8 cellular contexts compared by ENCODE assay signal in the genomic region with DNA sequence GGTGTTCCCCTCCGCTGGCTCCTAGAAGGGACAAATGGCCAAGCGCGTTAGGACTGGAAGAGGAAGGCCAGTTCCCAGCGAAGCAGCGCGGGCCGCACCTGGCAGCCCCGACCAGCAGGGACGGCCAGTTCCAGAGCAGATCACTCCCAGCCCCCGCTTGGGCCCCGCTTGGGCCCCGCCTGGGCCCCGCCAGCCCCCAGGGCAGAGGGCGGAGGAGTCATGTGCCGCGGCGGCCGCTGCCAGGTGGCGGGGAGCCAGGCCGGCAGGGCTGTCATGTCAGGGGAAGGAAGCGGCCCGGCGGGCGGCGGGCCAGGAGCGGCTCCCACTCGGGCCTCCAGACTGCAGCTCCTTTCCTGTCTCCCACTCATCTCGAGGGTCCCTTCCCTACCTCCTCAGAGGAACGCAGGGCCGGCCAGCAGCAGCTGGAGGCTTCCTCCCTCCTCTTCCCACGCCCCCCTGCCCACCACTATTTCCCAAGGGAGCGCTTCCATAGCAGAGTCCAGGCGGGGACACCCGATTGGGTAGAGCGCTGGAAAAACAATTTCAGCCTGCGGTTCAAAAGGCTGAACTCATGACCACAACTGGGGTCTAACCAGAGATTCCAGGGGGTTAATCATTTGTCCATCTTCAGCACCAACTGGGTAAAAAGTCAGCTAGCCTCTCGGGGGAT.
DNase-seq lines count a peak whose midpoint lies in the region; ATAC-seq, FAIRE-seq and TF ChIP-seq lines count a peak whose summit lies in the region.

No MANE protein-coding gene starts in this region.

- TF ChIP-seq EP300 in Ishikawa (IDR thresholded peaks at IDR 0.05; ENCODE audit: borderline replicate concordance) = no peak

- H3K36me3 ChIP-seq in brain microvascular endothelial cell (replicated peaks) = no peaks in the 10 kb centered on the region

- DNase-seq in GM10248 (ENCODE audit: extremely low spot score) = peak; percentile 29
- DNase-seq in brain microvascular endothelial cell = peak; percentile 66
- DNase-seq in iPS-NIHi11 (ENCODE audit: low spot score) = peak; percentile 66
- DNase-seq in activated CD4-positive, CD25-positive, alpha-beta regulatory T cell (lab: John Stamatoyannopoulos, UW) = no peak
- DNase-seq in HTR-8/SVneo (ENCODE audit: insufficient read length, low spot score) = no peak

- in situ Hi-C loops in brain microvascular endothelial cell (cut with HindIII; ENCODE audit: low pct_ligation_motif_present, low sequenced_read_pairs) = no loop called here

- TF ChIP-seq CTCF in GM10248 (IDR thresholded peaks at IDR 0.05; ENCODE audit: control extremely low read depth, extremely low read depth, low read depth, missing control alignments) = no peak
- no peak for TF ChIP-seq CTCF in brain microvascular endothelial cell (IDR thresholded peaks at IDR 0.05; ENCODE audit: low read depth, low read length, missing control alignments)

- no peak for ATAC-seq in HG03039 (IDR thresholded peaks at IDR 0.05; ENCODE audit: unreplicated experiment)

- peak overlapping the region; percentile 60 for H3K27ac ChIP-seq in brain microvascular endothelial cell
- peak overlapping the region in 14 of 21 experiments; percentile 2 to 71 (median 54) for H3K27ac ChIP-seq in skin epidermis

- no peak for TF ChIP-seq RAD21 in Ishikawa (IDR thresholded peaks at IDR 0.05; ENCODE audit: low read depth)

- H3K27me3 ChIP-seq in brain microvascular endothelial cell (replicated peaks) = no peaks in the 10 kb centered on the region

- POLR2A ChIA-PET in GM10248 (lab: Yijun Ruan, JAX) = no interaction called here

- no peak for FAIRE-seq in HTR-8/SVneo (lab: Jason Lieb, UNC)

- H3K4me3 ChIP-seq in brain microvascular endothelial cell (ENCODE audit: low read depth, low read length) (peak overlapping the region; percentile 29), skin epidermis (peak overlapping the region in 6 of 7 experiments; percentile 3 to 28 (median 19))

- CTCF ChIA-PET in GM10248 (lab: Yijun Ruan, JAX) = interaction anchor here (0.9 to 26.6 kb wide), 6 partner anchors 12 to 32 kb away, joined by 3 to 1134 read pairs (median 4); partner anchors contain the start of gene ZNF697

TF ChIP-seq in Ishikawa, 13 proteins besides CTCF, POLR2A, EP300 and RAD21:
- TF ChIP-seq TCF12 (IDR thresholded peaks at IDR 0.05; ENCODE audit: low read depth) (peak; percentile 50; the same call in 1 of the 2 replicates), TEAD4 (IDR thresholded peaks at IDR 0.05) (no peak), ZBTB7A (IDR thresholded peaks at IDR 0.05; ENCODE audit: low read depth) (peak; percentile 55; the same call in 1 of the 2 replicates), REST (IDR thresholded peaks at IDR 0.05; ENCODE audit: low read depth) (no peak), FOXM1 (IDR thresholded peaks at IDR 0.05; ENCODE audit: borderline replicate concordance, low read depth) (no peak), TAF1 (IDR thresholded peaks at IDR 0.05; ENCODE audit: low read depth) (no peak), NFIC (IDR thresholded peaks at IDR 0.05) (peak; percentile 93), CREB1 (IDR thresholded peaks at IDR 0.05; ENCODE audit: low read depth) (no peak), YY1 (IDR thresholded peaks at IDR 0.05; ENCODE audit: low read depth) (no peak), EGR1 (IDR thresholded peaks at IDR 0.05) (no peak), CEBPB (IDR thresholded peaks at IDR 0.05) (no peak), MAX (IDR thresholded peaks at IDR 0.05) (peak; percentile 38; the same call in 1 of the 2 replicates)
- TF ChIP-seq, protein P1, sequence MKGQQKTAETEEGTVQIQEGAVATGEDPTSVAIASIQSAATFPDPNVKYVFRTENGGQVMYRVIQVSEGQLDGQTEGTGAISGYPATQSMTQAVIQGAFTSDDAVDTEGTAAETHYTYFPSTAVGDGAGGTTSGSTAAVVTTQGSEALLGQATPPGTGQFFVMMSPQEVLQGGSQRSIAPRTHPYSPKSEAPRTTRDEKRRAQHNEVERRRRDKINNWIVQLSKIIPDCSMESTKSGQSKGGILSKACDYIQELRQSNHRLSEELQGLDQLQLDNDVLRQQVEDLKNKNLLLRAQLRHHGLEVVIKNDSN (IDR thresholded peaks at IDR 0.05) = peak; percentile 88

Comparison
In these comparisons a context has a peak if more than half of its experiments do, and no peak if none do; other contexts are left out.
1. DNase-seq: peak in GM10248 (single experiment), brain microvascular endothelial cell (single experiment) and iPS-NIHi11 (single experiment); none in activated CD4-positive, CD25-positive, alpha-beta regulatory T cell (0 of 4) and HTR-8/SVneo (single experiment).